12 cellular contexts compared by ENCODE assay signal in genomic region chr20:53918010-53918311, GRCh38.
DNase-seq lines count a peak whose midpoint lies in the region; ATAC-seq, FAIRE-seq and TF ChIP-seq lines count a peak whose summit lies in the region.
"Had no signal": no experiment of that assay in that cellular context is flagged by ENCODE, and none has a peak within 500 bp of the region (broad histone marks: within the 10 kb centered on the region; RNA-seq: fewer than 3 reads in every experiment).

No MANE protein-coding gene starts in this region.

- peaks cover 38 to 40% of the 10 kb centered on the region in 2 donors for H3K4me1 Mint-ChIP-seq in natural killer cell treated with Interleukin-12 subunit alpha and Interleukin-12 subunit beta and Interleukin-15 and Interleukin-18, amount 100 ng/mL, for 72 hours (ENCODE audit: low read depth in 2 of 2)
- peaks cover 15 to 26% of the 10 kb centered on the region in 2 donors for H3K4me1 Mint-ChIP-seq in natural killer cell
- peaks cover 37% of the 10 kb centered on the region for H3K4me1 Mint-ChIP-seq in MCF 10A (ENCODE audit: insufficient read depth, unreplicated experiment)
- peaks cover 43% of the 10 kb centered on the region for H3K4me1 Mint-ChIP-seq in neural crest cell

- H3K36me3 Mint-ChIP-seq in natural killer cell treated with Interleukin-12 subunit alpha and Interleukin-12 subunit beta and Interleukin-15 and Interleukin-18, amount 100 ng/mL, for 72 hours, result no peaks in the 10 kb centered on the region
- H3K36me3 Mint-ChIP-seq in natural killer cell (no peaks in the 10 kb centered on the region), MCF 10A (ENCODE audit: insufficient read depth, unreplicated experiment) (no peaks in the 10 kb centered on the region), neural crest cell (ENCODE audit: low read depth) (no peaks in the 10 kb centered on the region)
- H3K36me3 Mint-ChIP-seq: activated naive CD4-positive, alpha-beta T cell treated with anti-CD3 and anti-CD28 coated beads, Interleukin-2, amount 10 ng/mL, durations not matched to agents 7 days and 5 days had no signal

- H3K9me3 ChIP-seq in uterus (no peaks in the 10 kb centered on the region), stomach (no peaks in the 10 kb centered on the region)

- DNase-seq in natural killer cell treated with Interleukin-12 subunit alpha and Interleukin-12 subunit beta and Interleukin-15 and Interleukin-18, amount 100 ng/mL, for 72 hours (ENCODE audit: low spot score), result no peak
- no peak for DNase-seq in natural killer cell
- DNase-seq in MCF 10A (ENCODE audit: unreplicated experiment), result no peak
- no peak for DNase-seq in neural crest cell (ENCODE audit: low read depth, low spot score)
- no peak for DNase-seq in uterus
- no peak for DNase-seq in NCI-H187 (lab: John Stamatoyannopoulos, UW)
- no peak for DNase-seq in HTR-8/SVneo (ENCODE audit: insufficient read length, low spot score)
- DNase-seq in stomach, result no peak
- DNase-seq: activated naive CD4-positive, alpha-beta T cell treated with anti-CD3 and anti-CD28 coated beads, Interleukin-2, amount 10 ng/mL, durations not matched to agents 7 days and 5 days; AML-193; NCI-H226 had no signal

- TF ChIP-seq EP300 in stomach (IDR thresholded peaks at IDR 0.05), result no peak

- TF ChIP-seq CTCF in natural killer cell (IDR thresholded peaks at IDR 0.05), result no peak
- no peak for TF ChIP-seq CTCF in MCF 10A (IDR thresholded peaks at IDR 0.05; ENCODE audit: unreplicated experiment)
- TF ChIP-seq CTCF in neural crest cell (conservative IDR thresholded peaks at IDR 0.05), result no peak
- no peak for TF ChIP-seq CTCF in uterus (IDR thresholded peaks at IDR 0.05)
- TF ChIP-seq CTCF in stomach (IDR thresholded peaks at IDR 0.05), result no peak

- no peaks in the 10 kb centered on the region for H3K36me3 ChIP-seq in uterus
- H3K36me3 ChIP-seq in stomach, result no peaks in the 10 kb centered on the region

- FAIRE-seq in HTR-8/SVneo (lab: Jason Lieb, UNC), result no peak
- FAIRE-seq: H54 had no signal

- H3K27me3 Mint-ChIP-seq in natural killer cell treated with Interleukin-12 subunit alpha and Interleukin-12 subunit beta and Interleukin-15 and Interleukin-18, amount 100 ng/mL, for 72 hours, result no peaks in the 10 kb centered on the region
- H3K27me3 Mint-ChIP-seq in natural killer cell (ENCODE audit: low read depth in 2 of 2) (no peaks in the 10 kb centered on the region), MCF 10A (ENCODE audit: insufficient read depth, unreplicated experiment) (no peaks in the 10 kb centered on the region), neural crest cell (ENCODE audit: low read depth) (no peaks in the 10 kb centered on the region)

- no peaks in the 10 kb centered on the region for H3K27me3 ChIP-seq in uterus
- H3K27me3 ChIP-seq in stomach, result no peaks in the 10 kb centered on the region

- CTCF ChIA-PET in MCF 10A (lab: Yijun Ruan, JAX), result interaction anchor here (0.6 to 7.6 kb wide), 21 partner anchors 11 to 380 kb away, joined by 3 to 163 read pairs (median 5); no protein-coding TSS in a partner anchor

- H3K4me3 Mint-ChIP-seq in natural killer cell treated with Interleukin-12 subunit alpha and Interleukin-12 subunit beta and Interleukin-15 and Interleukin-18, amount 100 ng/mL, for 72 hours, result peak overlapping the region; percentile 66
- H3K4me3 Mint-ChIP-seq in natural killer cell, result no peak overlapping the region
- no peak overlapping the region for H3K4me3 Mint-ChIP-seq in MCF 10A (ENCODE audit: unreplicated experiment)
- peak overlapping the region; percentile 14 for H3K4me3 Mint-ChIP-seq in neural crest cell
- H3K4me3 Mint-ChIP-seq: activated naive CD4-positive, alpha-beta T cell treated with anti-CD3 and anti-CD28 coated beads, Interleukin-2, amount 10 ng/mL, durations not matched to agents 7 days and 5 days had no signal

- H3K4me3 ChIP-seq in uterus, result no peak overlapping the region
- H3K4me3 ChIP-seq in stomach, result no peak overlapping the region

- H3K9me3 Mint-ChIP-seq in natural killer cell treated with Interleukin-12 subunit alpha and Interleukin-12 subunit beta and Interleukin-15 and Interleukin-18, amount 100 ng/mL, for 72 hours, result no peaks in the 10 kb centered on the region
- no peaks in the 10 kb centered on the region for H3K9me3 Mint-ChIP-seq in natural killer cell
- no peaks in the 10 kb centered on the region for H3K9me3 Mint-ChIP-seq in MCF 10A (ENCODE audit: unreplicated experiment)
- no peaks in the 10 kb centered on the region for H3K9me3 Mint-ChIP-seq in neural crest cell
- H3K9me3 Mint-ChIP-seq: activated naive CD4-positive, alpha-beta T cell treated with anti-CD3 and anti-CD28 coated beads, Interleukin-2, amount 10 ng/mL, durations not matched to agents 7 days and 5 days had no signal

- peaks cover 5 to 15% of the 10 kb centered on the region in 2 donors for H3K4me1 ChIP-seq in uterus
- peaks cover 22 to 57% (median 33%) of the 10 kb centered on the region in 4 donors for H3K4me1 ChIP-seq in stomach

- no peak for ATAC-seq in natural killer cell treated with Interleukin-12 subunit alpha and Interleukin-12 subunit beta and Interleukin-15 and Interleukin-18, amount 100 ng/mL, for 72 hours
- no peak for ATAC-seq in natural killer cell

- BruUV-seq in MCF 10A (replicated peaks; lab: Mats Ljungman, UMichigan), result no TSS peak

- H3K27ac ChIP-seq in uterus (peak overlapping the region; percentile 86 to 98), stomach (peak overlapping the region in 2 of 5 donors; percentile 88 to 89)

- H3K27ac Mint-ChIP-seq in natural killer cell treated with Interleukin-12 subunit alpha and Interleukin-12 subunit beta and Interleukin-15 and Interleukin-18, amount 100 ng/mL, for 72 hours, result peak overlapping the region; percentile 80 to 91
- peak overlapping the region in 1 of 2 donors; percentile 45 for H3K27ac Mint-ChIP-seq in natural killer cell
- H3K27ac Mint-ChIP-seq in MCF 10A (ENCODE audit: low read depth, unreplicated experiment), result peak overlapping the region; percentile 74
- H3K27ac Mint-ChIP-seq in neural crest cell (ENCODE audit: unreplicated experiment), result no peak overlapping the region

- TF ChIP-seq POLR2A in uterus (IDR thresholded peaks at IDR 0.05) (no peak), stomach (IDR thresholded peaks at IDR 0.05) (no peak)

- POLR2A ChIA-PET in MCF 10A (lab: Yijun Ruan, JAX), result interaction anchor here (0.9 to 5.4 kb wide), 12 partner anchors 8 to 338 kb away, joined by 3 to 104 read pairs (median 23); partner anchors contain the start of gene ZNF217

- intact Hi-C loops in natural killer cell (cut with micrococcal nuclease) (no loop called here), MCF 10A (cut with micrococcal nuclease) (loop anchor here (5.0 kb wide), 1 partner anchor 146 kb away; no protein-coding TSS in a partner anchor), uterus (cut with DNase I; ENCODE audit: low total_unique reads) (no loop called here), stomach (cut with DNase I; ENCODE audit: low total_unique reads) (loop anchor here (10.0 kb wide), 1 partner anchor 343 kb away; no protein-coding TSS in a partner anchor)

Comparison
In these comparisons a context has a peak if more than half of its experiments do, and no peak if none do; other contexts are left out.
1. H3K4me3 Mint-ChIP-seq: peak in natural killer cell treated with Interleukin-12 subunit alpha and Interleukin-12 subunit beta and Interleukin-15 and Interleukin-18, amount 100 ng/mL, for 72 hours (single experiment) and neural crest cell (single experiment); none in natural killer cell (single experiment) and MCF 10A (single experiment).
2. intact Hi-C loops: an anchor here in MCF 10A (5.0 kb wide) and stomach (10.0 kb wide); none called in natural killer cell and uterus.